7 cellular contexts compared by ENCODE assay signal in the genomic region with DNA sequence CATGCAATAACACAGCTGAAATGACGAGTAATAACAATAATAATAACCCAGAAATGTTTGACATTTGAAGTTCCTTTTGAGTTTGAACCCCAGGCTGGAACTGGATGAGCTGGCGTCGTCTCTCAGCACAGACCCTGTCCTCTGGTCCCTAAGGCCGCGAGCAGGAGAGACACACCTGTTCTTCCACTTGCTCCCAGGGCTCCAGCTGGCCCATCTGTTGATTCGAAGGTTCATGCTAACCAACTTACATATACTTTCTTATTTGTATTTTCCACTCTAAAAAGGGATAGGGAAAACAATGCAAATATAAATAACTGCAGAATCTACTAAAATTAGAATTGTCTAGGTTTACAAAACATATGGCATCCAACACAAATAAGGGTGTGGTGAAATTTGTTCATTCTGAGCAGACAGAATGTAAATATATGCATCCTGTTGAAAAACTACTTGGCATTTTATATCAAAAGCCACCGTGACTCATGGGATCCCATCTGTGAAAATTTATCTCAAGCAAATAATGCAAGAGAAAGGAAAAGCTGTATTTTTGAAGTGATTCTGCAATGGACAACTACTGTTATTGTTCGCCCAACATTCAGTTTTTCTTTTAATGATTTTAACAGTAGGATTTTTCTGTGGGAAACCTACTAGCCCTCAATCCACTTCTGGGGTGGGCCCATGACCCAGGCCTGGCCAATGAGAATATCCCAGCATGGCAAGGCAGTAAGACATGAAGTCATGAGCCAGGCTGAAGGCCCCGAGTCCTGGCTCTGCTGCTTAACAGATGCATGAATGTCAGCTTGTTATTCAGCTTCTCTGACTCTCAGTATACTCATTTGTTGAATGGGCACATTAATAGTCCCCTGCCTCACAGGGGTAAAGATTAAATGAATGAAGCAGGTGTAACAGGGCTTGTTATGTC. TPM values are rescaled to one million over a fixed set of nuclear protein-coding genes. Genes with fewer than 3 reads are reported as not detected.
DNase-seq lines count a peak whose midpoint lies in the region; ATAC-seq, FAIRE-seq and TF ChIP-seq lines count a peak whose summit lies in the region.

No MANE protein-coding gene starts in this region.

- H3K9me3 ChIP-seq in H9 (ENCODE audit: control insufficient read depth, low read depth, low read length) (no peaks in the 10 kb centered on the region), SU-DHL-6 (ENCODE audit: insufficient read depth, low read length) (no peaks in the 10 kb centered on the region), gastroesophageal sphincter (no peaks in the 10 kb centered on the region), small intestine (ENCODE audit: control insufficient read depth, low read depth) (no peaks in the 10 kb centered on the region)

- no peaks in the 10 kb centered on the region; a peak in 1 of 5 replicates for H3K9me3 Mint-ChIP-seq in H9

- H4K8ac ChIP-seq in H9 (replicated peaks; ENCODE audit: insufficient read length, low read depth, low read length), result no peak overlapping the region

- H4K20me1 ChIP-seq in H9 (ENCODE audit: control insufficient read depth, insufficient read depth, insufficient read length), result no peaks in the 10 kb centered on the region
- no peaks in the 10 kb centered on the region for H4K20me1 ChIP-seq in SU-DHL-6 (ENCODE audit: low read depth, low read length)

- H3K4ac ChIP-seq in H9 (ENCODE audit: low read depth, low read length), result no peak overlapping the region

- H3K4me1 Mint-ChIP-seq in H9, result peaks cover 4 to 5% of the 10 kb centered on the region in 2 experiments

- H3K4me1 ChIP-seq in H9 (ENCODE audit: insufficient read depth, low read length), result no peaks in the 10 kb centered on the region
- H3K4me1 ChIP-seq in gastroesophageal sphincter, result peaks cover 0 to 14% (median 5%) of the 10 kb centered on the region in 3 donors
- H3K4me1 ChIP-seq in small intestine (ENCODE audit: control insufficient read depth in 2 of 2, insufficient read depth in 1 of 2, low read depth in 1 of 2, low read length in 1 of 2), result peaks cover 0 to 4% of the 10 kb centered on the region in 2 donors

- H3K27ac ChIP-seq in H9 (ENCODE audit: insufficient read length, low read depth, low read length) (no peak overlapping the region), SU-DHL-6 (ENCODE audit: low read depth, low read length) (no peak overlapping the region), gastroesophageal sphincter (peak overlapping the region; percentile 74 to 96 (median 94)), small intestine (ENCODE audit: low read depth in 1 of 2, low read length in 1 of 2) (peak overlapping the region in 1 of 2 donors; percentile 89)

- no peak overlapping the region for H3T11ph ChIP-seq in H9 (ENCODE audit: low read length)

- H3K23ac ChIP-seq in H9 (ENCODE audit: insufficient read length, low read depth, low read length), result no peak overlapping the region

- H4K91ac ChIP-seq in H9 (ENCODE audit: insufficient read length, low read depth, low read length), result no peak overlapping the region

- H3K56ac ChIP-seq in H9 (ENCODE audit: insufficient read length, low read depth, low read length), result no peak overlapping the region

- no peak overlapping the region for H4K5ac ChIP-seq in H9 (ENCODE audit: insufficient read length, low read depth, low read length)

- H2BK12ac ChIP-seq in H9 (ENCODE audit: insufficient read length, low read depth, low read length), result no peak overlapping the region

- H3K79me1 ChIP-seq in H9 (ENCODE audit: insufficient read depth, low read depth, low read length, poor library complexity, severe bottlenecking), result no peaks in the 10 kb centered on the region

- H3K27me3 Mint-ChIP-seq in H9 (ENCODE audit: low read depth), result peaks cover 15% of the 10 kb centered on the region

- DNase-seq in H9 (no peak), small intestine (peak; percentile 39), inferior parietal cortex (ENCODE audit: extremely low spot score) (no peak)

- H3K23me2 ChIP-seq in H9 (ENCODE audit: insufficient read length, low read depth, low read length, poor library complexity, severe bottlenecking), result peaks cover 3% of the 10 kb centered on the region

- FAIRE-seq in small intestine (lab: Jason Lieb, UNC), result no peak

- H3K9ac ChIP-seq in H9 (ENCODE audit: extremely low read depth, insufficient read length, low read length), result no peak overlapping the region
- H3K9ac ChIP-seq in SU-DHL-6 (ENCODE audit: low read length), result peak overlapping the region; percentile 54

- no peak overlapping the region for H2AK5ac ChIP-seq in H9 (ENCODE audit: insufficient read length, low read length)

- H2BK20ac ChIP-seq in H9 (ENCODE audit: low read depth, low read length, poor library complexity, severe bottlenecking), result no peak overlapping the region

- no peak for TF ChIP-seq POLR2A in gastroesophageal sphincter (IDR thresholded peaks at IDR 0.05)

- H3K4me2 ChIP-seq in H9 (ENCODE audit: insufficient read depth, insufficient read length, low read length) (peak overlapping the region; percentile 82), SU-DHL-6 (ENCODE audit: low read depth, low read length, poor library complexity, severe bottlenecking) (peak overlapping the region; percentile 54)

- no CpG with 5 or more reads among the region's 9 CpGs for WGBS in H9 (ENCODE audit: extremely low coverage, insufficient read length, low lambda C conversion rate)
- 62 to 82% methylated on average over 3 to 9 of the region's 9 CpGs for WGBS in gastroesophageal sphincter (ENCODE audit: low coverage in 1 of 2), 2 donors
- WGBS in small intestine, 3 donors, result 52 to 75% (median 58%) methylated on average over 9 of the region's 9 CpGs

- no peak overlapping the region for H2BK120ac ChIP-seq in H9 (ENCODE audit: low read depth, low read length, poor library complexity, severe bottlenecking)

- no peak overlapping the region for H3K27ac Mint-ChIP-seq in H9

- H3K14ac ChIP-seq in H9 (ENCODE audit: insufficient read depth, low read length), result no peak overlapping the region

- no peaks in the 10 kb centered on the region; the same call in 1 of the 2 replicates for H3K27me3 ChIP-seq in H9 (ENCODE audit: insufficient read depth, low read length)
- H3K27me3 ChIP-seq in SU-DHL-6 (ENCODE audit: low read length), result no peaks in the 10 kb centered on the region
- no peaks in the 10 kb centered on the region for H3K27me3 ChIP-seq in gastroesophageal sphincter
- H3K27me3 ChIP-seq in small intestine (ENCODE audit: control insufficient read depth in 2 of 2, insufficient read depth in 2 of 2, low read length in 2 of 2), result no peaks in the 10 kb centered on the region

- H2AFZ ChIP-seq in H9 (ENCODE audit: low read length) (peak overlapping the region; percentile 100), SU-DHL-6 (ENCODE audit: low read depth, low read length, severe bottlenecking) (peak overlapping the region; percentile 96)

- H3K9me2 ChIP-seq in SU-DHL-6 (replicated peaks; ENCODE audit: insufficient read depth, low read length), result no peaks in the 10 kb centered on the region

- H3K4me3 Mint-ChIP-seq in H9, result peak overlapping the region; percentile 79

- no peak overlapping the region for H3K18ac ChIP-seq in H9 (ENCODE audit: insufficient read length, low read depth, low read length)

- H3K79me2 ChIP-seq in H9 (ENCODE audit: insufficient read depth, low read length) (no peaks in the 10 kb centered on the region), SU-DHL-6 (ENCODE audit: insufficient read depth, low read length) (no peaks in the 10 kb centered on the region)

- H3K4me3 ChIP-seq in SU-DHL-6 (ENCODE audit: insufficient read depth, low read length, poor library complexity, severe bottlenecking) (peak overlapping the region; percentile 38), gastroesophageal sphincter (peak overlapping the region; percentile 64 to 80), small intestine (ENCODE audit: low read depth in 1 of 2, low read length in 2 of 2) (no peak overlapping the region)

- no peaks in the 10 kb centered on the region for H3K36me3 ChIP-seq in SU-DHL-6 (ENCODE audit: low read length)
- H3K36me3 ChIP-seq in gastroesophageal sphincter, result no peaks in the 10 kb centered on the region
- H3K36me3 ChIP-seq in small intestine (ENCODE audit: control insufficient read depth in 2 of 2, insufficient read depth in 2 of 2, low read length in 2 of 2), result no peaks in the 10 kb centered on the region

- ATAC-seq in gastroesophageal sphincter (no peak), HG02642 (IDR thresholded peaks at IDR 0.05; ENCODE audit: poor library complexity, unreplicated experiment) (no peak), GM19395 (IDR thresholded peaks at IDR 0.05; ENCODE audit: unreplicated experiment) (no peak)

- TF ChIP-seq EP300 in gastroesophageal sphincter (IDR thresholded peaks at IDR 0.05), result no peak

- no peaks in the 10 kb centered on the region for H3K36me3 Mint-ChIP-seq in H9 (ENCODE audit: insufficient read depth in 1 of 3, low read depth in 3 of 3)

- TF ChIP-seq CTCF in H9 (conservative IDR thresholded peaks at IDR 0.05) (no peak), SU-DHL-6 (IDR thresholded peaks at IDR 0.05; ENCODE audit: insufficient read depth, low read length, poor library complexity, severe bottlenecking) (no peak), gastroesophageal sphincter (IDR thresholded peaks at IDR 0.05) (no peak)

- H2BK15ac ChIP-seq in H9 (ENCODE audit: low read depth, low read length), result no peak overlapping the region

- H3F3A ChIP-seq in SU-DHL-6 (ENCODE audit: insufficient read depth), result peaks cover 29% of the 10 kb centered on the region

- no peak overlapping the region for H2BK5ac ChIP-seq in H9 (ENCODE audit: insufficient read length, low read length)

RNA-seq across cellular contexts. Expression of gene RGS9, which starts 13.2 kb away (rescaled TPM):
- total RNA-seq in H9 (2021) (12.0 and 12.3 TPM in 2 replicates), gastroesophageal sphincter (10 to 100 TPM; 17.4 to 43.9 (median 40.8) TPM)
- polyA plus RNA-seq in small intestine, result 1 to 10 TPM; 2.4 to 4.7 (median 4.5) TPM

Comparison
In these comparisons a context has a peak if more than half of its experiments do, and no peak if none do; other contexts are left out.
1. H3K27ac ChIP-seq: peak in gastroesophageal sphincter (4 of 4); none in H9 (single experiment) and SU-DHL-6 (single experiment).
2. H3K4me3 ChIP-seq: peak in SU-DHL-6 (single experiment) and gastroesophageal sphincter (2 of 2); none in small intestine (0 of 2).